In the genomic region with DNA sequence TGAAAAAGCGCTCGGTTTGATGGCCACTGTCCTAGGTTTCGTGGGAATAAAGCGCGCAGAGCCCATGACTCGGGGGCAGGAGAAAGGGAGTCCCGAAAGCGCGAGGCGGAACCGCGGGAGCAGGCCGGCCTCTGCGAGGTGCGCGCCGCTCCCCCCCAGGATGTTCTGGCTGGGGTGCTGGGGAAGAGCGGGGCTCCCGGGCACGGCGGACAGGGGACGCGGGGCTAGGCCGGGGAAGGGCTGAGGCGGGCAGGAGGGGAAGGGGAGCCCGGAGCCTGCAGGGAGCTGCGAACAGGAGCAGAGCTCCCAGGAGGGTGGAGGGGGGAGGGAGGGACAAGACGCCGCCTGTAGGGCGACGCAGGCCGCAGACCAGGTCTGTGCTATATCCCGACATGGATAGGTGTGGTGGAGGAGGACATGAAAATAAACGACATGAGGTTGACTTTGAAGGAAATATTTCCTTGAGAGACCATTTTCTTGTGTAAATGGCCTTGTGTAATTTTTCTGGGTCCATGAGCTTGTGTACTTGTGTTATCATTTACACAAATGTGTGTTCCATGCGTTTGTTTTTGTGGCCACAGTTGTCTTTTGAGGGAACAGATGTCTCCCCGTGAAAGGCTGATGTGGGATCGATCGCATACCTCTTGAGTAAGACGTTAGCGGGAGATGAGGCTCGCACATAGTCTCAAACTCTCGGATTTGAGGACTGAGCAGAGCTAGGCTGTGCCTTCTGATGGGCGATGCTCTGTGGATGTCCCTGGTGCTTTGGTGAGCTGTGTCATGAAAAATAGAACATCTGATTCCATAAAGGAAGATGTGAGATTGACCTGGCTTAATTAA, we compare ENCODE assay signal across 8 cellular contexts. TPM values are rescaled to one million over a fixed set of nuclear protein-coding genes. Genes with fewer than 3 reads are reported as not detected.
DNase-seq lines count a peak whose midpoint lies in the region; ATAC-seq and TF ChIP-seq lines count a peak whose summit lies in the region.

No MANE protein-coding gene starts in this region.

- H3F3A ChIP-seq in SU-DHL-6 (ENCODE audit: insufficient read depth), result peaks cover 25% of the 10 kb centered on the region

- H3K9me3 ChIP-seq in KOPT-K1 (ENCODE audit: insufficient read depth, low read length, poor library complexity, severe bottlenecking), result no peaks in the 10 kb centered on the region
- no peaks in the 10 kb centered on the region for H3K9me3 ChIP-seq in SU-DHL-6 (ENCODE audit: insufficient read depth, low read length)
- H3K9me3 ChIP-seq in body of pancreas, result no peaks in the 10 kb centered on the region
- H3K9me3 ChIP-seq in iPS-18c (ENCODE audit: control insufficient read depth, insufficient read depth, low read length), result peaks cover 2% of the 10 kb centered on the region
- no peaks in the 10 kb centered on the region for H3K9me3 ChIP-seq in skeletal muscle tissue (ENCODE audit: control insufficient read depth in 3 of 3, low read length in 3 of 3)

- H2AFZ ChIP-seq in SU-DHL-6 (ENCODE audit: low read depth, low read length, severe bottlenecking), result peak overlapping the region; percentile 72

- no peak for TF ChIP-seq CTCF in SU-DHL-6 (IDR thresholded peaks at IDR 0.05; ENCODE audit: insufficient read depth, low read length, poor library complexity, severe bottlenecking)
- TF ChIP-seq CTCF in body of pancreas (IDR thresholded peaks at IDR 0.05), result peak in 3 of 7 experiments; percentile 26 to 31 (median 29)

- peaks cover 48% of the 10 kb centered on the region for H3K36me3 ChIP-seq in KOPT-K1 (ENCODE audit: insufficient read depth, low read length)
- H3K36me3 ChIP-seq in SU-DHL-6 (ENCODE audit: low read length), result peaks cover 15% of the 10 kb centered on the region
- no peaks in the 10 kb centered on the region for H3K36me3 ChIP-seq in body of pancreas (replicated peaks in 1 of 2; ENCODE audit: insufficient read depth in 1 of 2, low read depth in 2 of 2)
- peaks cover 3 to 15% (median 14%) of the 10 kb centered on the region in 3 donors for H3K36me3 ChIP-seq in skeletal muscle tissue (ENCODE audit: control insufficient read depth in 3 of 3, insufficient read depth in 3 of 3, low read length in 3 of 3)

- no peaks in the 10 kb centered on the region for H3K27me3 ChIP-seq in SU-DHL-6 (ENCODE audit: low read length)
- no peaks in the 10 kb centered on the region for H3K27me3 ChIP-seq in body of pancreas
- H3K27me3 ChIP-seq in skeletal muscle tissue (ENCODE audit: control insufficient read depth in 3 of 3, insufficient read depth in 3 of 3, low read length in 3 of 3), result no peaks in the 10 kb centered on the region

- TF ChIP-seq POLR2A in body of pancreas (IDR thresholded peaks at IDR 0.05), result no peak

- H3K27ac ChIP-seq in KOPT-K1 (ENCODE audit: low read depth, low read length, poor library complexity, severe bottlenecking), result peak overlapping the region; percentile 76
- peak overlapping the region; percentile 57 for H3K27ac ChIP-seq in SU-DHL-6 (ENCODE audit: low read depth, low read length)
- peak overlapping the region; percentile 69 to 99 (median 96) for H3K27ac ChIP-seq in body of pancreas
- peak overlapping the region; percentile 58 for H3K27ac ChIP-seq in skeletal muscle tissue (ENCODE audit: low read depth, low read length)

- H3K4me1 ChIP-seq in body of pancreas, result peaks cover 25% of the 10 kb centered on the region
- H3K4me1 ChIP-seq in skeletal muscle tissue (ENCODE audit: control insufficient read depth in 3 of 3, insufficient read depth in 3 of 3, low read length in 3 of 3), result peaks cover 20 to 35% (median 23%) of the 10 kb centered on the region in 3 donors

- no peaks in the 10 kb centered on the region for H3K9me2 ChIP-seq in SU-DHL-6 (replicated peaks; ENCODE audit: insufficient read depth, low read length)

- WGBS in body of pancreas, 2 donors, result 11 to 17% methylated on average over 24 to 42 of the region's 43 CpGs

- intact Hi-C loops in body of pancreas (cut with DNase I), result no loop called here

- H3K9ac ChIP-seq in SU-DHL-6 (ENCODE audit: low read length), result peak overlapping the region; percentile 96
- peak overlapping the region; percentile 38 to 81 (median 75) for H3K9ac ChIP-seq in skeletal muscle tissue (ENCODE audit: low read depth in 1 of 3, low read length in 3 of 3)

- DNase-seq in DMS53 (lab: John Stamatoyannopoulos, UW), result peak; percentile 69
- no peak for DNase-seq in DMS53 treated with DMSO at 0.1 percent for 48 hours (lab: John Stamatoyannopoulos, UW; ENCODE audit: unreplicated experiment)
- DNase-seq in body of pancreas, result peak; percentile 39 to 50 (median 42)
- no peak for DNase-seq in T1000 (lab: John Stamatoyannopoulos, UW)

- peak overlapping the region; percentile 77 for H3K4me2 ChIP-seq in SU-DHL-6 (ENCODE audit: low read depth, low read length, poor library complexity, severe bottlenecking)

- no peak for ATAC-seq in body of pancreas

- H4K20me1 ChIP-seq in SU-DHL-6 (ENCODE audit: low read depth, low read length), result peaks cover 12% of the 10 kb centered on the region; the same call in 1 of the 2 replicates

- H3K4me3 ChIP-seq in SU-DHL-6 (ENCODE audit: insufficient read depth, low read length, poor library complexity, severe bottlenecking) (peak overlapping the region; percentile 86), body of pancreas (peak overlapping the region; percentile 64 to 67), iPS-18c (ENCODE audit: insufficient read depth, low read depth, low read length) (peak overlapping the region; percentile 80), skeletal muscle tissue (ENCODE audit: low read length in 3 of 3) (peak overlapping the region; percentile 66 to 89 (median 80))

- H3K79me2 ChIP-seq in SU-DHL-6 (ENCODE audit: insufficient read depth, low read length), result peaks cover 88% of the 10 kb centered on the region

RNA-seq across cellular contexts. Expression of a gene that starts 1.3 kb away (rescaled TPM):
- total RNA-seq in body of pancreas (10 to 100 TPM; 11.9 to 28.0 TPM), skeletal muscle tissue (42.8 TPM)

RNA-seq across cellular contexts. Expression of a gene that starts 1.6 kb away (rescaled TPM):
- total RNA-seq in body of pancreas (1 to 10 TPM; 1.6 TPM), skeletal muscle tissue (3.1 TPM)

RNA-seq across cellular contexts. Expression of a gene that starts 39.2 kb away (rescaled TPM):
- total RNA-seq in body of pancreas (10 to 100 TPM in 1 of 2 donors, 1 to 10 TPM in 1; 4.9 to 15.2 TPM), skeletal muscle tissue (32.9 TPM)

RNA-seq across cellular contexts. Expression of a gene that starts 39.9 kb away (rescaled TPM):
- total RNA-seq in body of pancreas (100 to 1,000 TPM in 1 of 2 donors, 10 to 100 TPM in 1; 52.7 to 102 TPM), skeletal muscle tissue (237 TPM)

Comparison
In these comparisons a context has a peak if more than half of its experiments do, and no peak if none do; other contexts are left out.
1. DNase-seq: peak in DMS53 (single experiment) and body of pancreas (4 of 4); none in DMS53 treated with DMSO at 0.1 percent for 48 hours (single experiment) and T1000 (single experiment).
2. Peak in every context shown above with its lines, with median percentiles within 50 percentile points of each other: H3K27ac ChIP-seq and H3K4me3 ChIP-seq.